8 cellular contexts compared by ENCODE assay signal in the genomic region with DNA sequence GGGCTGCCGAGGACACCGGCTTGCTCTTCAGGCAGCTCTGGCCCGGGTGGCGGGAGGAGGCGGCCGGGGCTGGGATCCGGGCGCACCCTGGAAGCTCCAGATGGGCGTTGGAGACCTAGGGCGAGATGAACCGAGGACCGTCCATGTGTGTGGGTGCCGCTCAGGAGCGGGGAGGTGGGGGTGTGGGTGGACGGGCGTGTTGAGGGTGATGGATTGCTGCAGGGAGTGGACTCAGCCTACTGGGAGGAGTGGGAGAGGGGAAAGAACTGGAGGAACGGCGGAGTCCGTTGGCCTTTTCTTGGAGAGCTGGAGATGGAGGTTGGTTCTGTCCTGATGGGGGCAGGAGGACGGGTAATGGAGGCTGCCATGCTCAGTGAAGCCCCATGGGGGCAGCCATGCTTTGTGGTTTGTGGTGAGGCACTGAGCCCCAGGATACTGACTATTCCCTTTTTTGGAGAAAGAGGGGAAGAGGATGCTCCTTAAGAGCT. TPM values are rescaled to one million over a fixed set of nuclear protein-coding genes. Genes with fewer than 3 reads are reported as not detected.
DNase-seq lines count a peak whose midpoint lies in the region; ATAC-seq and TF ChIP-seq lines count a peak whose summit lies in the region.

No MANE protein-coding gene starts in this region.

- H2AK5ac ChIP-seq in neuronal stem cell (ENCODE audit: low read depth, low read length) = peak overlapping the region; percentile 90

- peak overlapping the region; percentile 50 for H2BK5ac ChIP-seq in neuronal stem cell (ENCODE audit: low read length)

- H3K27ac ChIP-seq in BLaER1 treated with 17β-estradiol and CSF1 and Interleukin-3, amounts not matched to agents 10 nM and 100 nM = no peak overlapping the region
- H3K27ac ChIP-seq in RWPE1 (no peak overlapping the region), neuronal stem cell (replicated peaks; ENCODE audit: low read length) (no peak overlapping the region)

- no peak overlapping the region for H3K9ac ChIP-seq in BLaER1 treated with 17β-estradiol and CSF1 and Interleukin-3, amounts not matched to agents 10 nM and 100 nM
- no peak overlapping the region for H3K9ac ChIP-seq in neuronal stem cell (ENCODE audit: low read depth, low read length, poor library complexity)

- H3K27me3 ChIP-seq in BLaER1 treated with 17β-estradiol and CSF1 and Interleukin-3, amounts not matched to agents 10 nM and 100 nM = peaks cover 0 to 14% (median 12%) of the 10 kb centered on the region in 11 experiments; a peak in 15 of 22 replicates
- H3K27me3 ChIP-seq in neuronal stem cell (ENCODE audit: control insufficient read depth in 3 of 3, insufficient read depth in 3 of 3, low read depth in 1 of 3, low read length in 3 of 3) = peaks cover 0 to 10% (median 3%) of the 10 kb centered on the region in 3 experiments

- H4K20me1 ChIP-seq in BLaER1 treated with 17β-estradiol and CSF1 and Interleukin-3, amounts not matched to agents 10 nM and 100 nM = peaks cover 0 to 8% (median 0%) of the 10 kb centered on the region in 11 experiments; a peak in 4 of 22 replicates

- intact Hi-C loops in lower leg skin (cut with DNase I; ENCODE audit: low total_unique reads) = no loop called here

- peaks cover 7 to 15% (median 12%) of the 10 kb centered on the region in 10 experiments; a peak in 17 of 20 replicates for H3K4me1 ChIP-seq in BLaER1 treated with 17β-estradiol and CSF1 and Interleukin-3, amounts not matched to agents 10 nM and 100 nM
- H3K4me1 ChIP-seq in neuronal stem cell (ENCODE audit: control insufficient read depth in 2 of 2, insufficient read depth in 1 of 2, low read depth in 1 of 2, low read length in 2 of 2) = peaks cover 2 to 6% of the 10 kb centered on the region in 2 donors

- H4K91ac ChIP-seq in neuronal stem cell (ENCODE audit: low read depth, low read length, poor library complexity) = no peak overlapping the region

- TF ChIP-seq CTCF in GM20000 (IDR thresholded peaks at IDR 0.05; ENCODE audit: extremely low read depth, missing control alignments) = no peak
- TF ChIP-seq CTCF in RWPE1 (conservative IDR thresholded peaks at IDR 0.05; ENCODE audit: low read depth) = no peak
- peak; percentile 68 for TF ChIP-seq CTCF in epithelial cell of proximal tubule (conservative IDR thresholded peaks at IDR 0.05; ENCODE audit: low read depth, low read length)
- no peak for TF ChIP-seq CTCF in lower leg skin (IDR thresholded peaks at IDR 0.05)

- H3K4ac ChIP-seq in neuronal stem cell (ENCODE audit: low read length) = no peak overlapping the region

- H3K18ac ChIP-seq in neuronal stem cell (ENCODE audit: low read length) = no peak overlapping the region

- H3K4me3 ChIP-seq in BLaER1 treated with 17β-estradiol and CSF1 and Interleukin-3, amounts not matched to agents 10 nM and 100 nM = no peak overlapping the region
- H3K4me3 ChIP-seq in epithelial cell of proximal tubule (ENCODE audit: low read depth, low read length) = peak overlapping the region; percentile 27
- no peak overlapping the region for H3K4me3 ChIP-seq in neuronal stem cell (ENCODE audit: low read length in 2 of 2)
- no peak overlapping the region for H3K4me3 ChIP-seq in lower leg skin (ENCODE audit: low read depth, poor library complexity, severe bottlenecking)

- no peaks in the 10 kb centered on the region for H3K79me1 ChIP-seq in neuronal stem cell (ENCODE audit: low read depth, low read length)

- no peaks in the 10 kb centered on the region for H3K9me3 ChIP-seq in BLaER1 treated with 17β-estradiol and CSF1 and Interleukin-3, amounts not matched to agents 10 nM and 100 nM (replicated peaks in 1 of 11)
- H3K9me3 ChIP-seq in neuronal stem cell (replicated peaks in 1 of 2; ENCODE audit: control insufficient read depth in 2 of 2, insufficient read depth in 1 of 2, low read depth in 1 of 2, low read length in 2 of 2) = no peaks in the 10 kb centered on the region

- peak overlapping the region; percentile 26 to 64 (median 49); a peak in 19 of 22 replicates for H3K4me2 ChIP-seq in BLaER1 treated with 17β-estradiol and CSF1 and Interleukin-3, amounts not matched to agents 10 nM and 100 nM
- H3K4me2 ChIP-seq in neuronal stem cell (ENCODE audit: insufficient read depth, low read length, poor library complexity, severe bottlenecking) = no peak overlapping the region

- no CpG with 5 or more reads among the region's 20 CpGs for WGBS in neuronal stem cell (ENCODE audit: extremely low coverage in 2 of 2, insufficient read length in 2 of 2, insufficient replicate concordance in 1 of 2), 2 donors
- 8 to 26% methylated on average over 16 to 20 of the region's 20 CpGs for WGBS in lower leg skin, 2 donors

- POLR2A ChIA-PET in RWPE1 (lab: Yijun Ruan, JAX; ENCODE audit: low non-redundant PET) = interaction anchor here (0.5 kb wide), 2 partner anchors 29 to 114 kb away, joined by 7 to 8 read pairs; no protein-coding TSS in a partner anchor

- TF ChIP-seq POLR2A in lower leg skin (IDR thresholded peaks at IDR 0.05) = no peak

- no peak overlapping the region for H2BK120ac ChIP-seq in neuronal stem cell (ENCODE audit: low read depth, low read length)

- H2BK15ac ChIP-seq in neuronal stem cell (ENCODE audit: low read length) = no peak overlapping the region

- peak; percentile 44 for DNase-seq in GM20000 (ENCODE audit: low spot score)
- DNase-seq in RWPE1 (ENCODE audit: low spot score) = peak; percentile 56
- DNase-seq in epithelial cell of proximal tubule (ENCODE audit: low read depth) = peak; percentile 9
- DNase-seq in neuronal stem cell (ENCODE audit: low spot score) = no peak
- DNase-seq in lower leg skin (ENCODE audit: low spot score in 2 of 2) = no peak

- H3K14ac ChIP-seq in neuronal stem cell (ENCODE audit: low read length) = peak overlapping the region; percentile 58

- ATAC-seq in HG02610 (IDR thresholded peaks at IDR 0.05; ENCODE audit: unreplicated experiment) (no peak), HG03045 (IDR thresholded peaks at IDR 0.05; ENCODE audit: unreplicated experiment) (no peak)

- CTCF ChIA-PET in RWPE1 (lab: Yijun Ruan, JAX) = interaction anchor here (0.8 to 4.6 kb wide), 18 partner anchors 11 to 349 kb away, joined by 3 to 77 read pairs (median 5); partner anchors contain the start of gene PAX2

- no peak overlapping the region for H3K23ac ChIP-seq in neuronal stem cell (ENCODE audit: low read depth, low read length, poor library complexity)

- peaks cover 0 to 24% (median 0%) of the 10 kb centered on the region in 11 experiments; a peak in 7 of 22 replicates for H3K36me3 ChIP-seq in BLaER1 treated with 17β-estradiol and CSF1 and Interleukin-3, amounts not matched to agents 10 nM and 100 nM
- H3K36me3 ChIP-seq in neuronal stem cell (replicated peaks in 1 of 2; ENCODE audit: control insufficient read depth in 2 of 2, insufficient read depth in 2 of 2, low read length in 2 of 2) = peaks cover 0 to 5% of the 10 kb centered on the region in 2 donors

- no peak overlapping the region for H2BK12ac ChIP-seq in neuronal stem cell (ENCODE audit: low read length)

- no peak overlapping the region for H2AFZ ChIP-seq in neuronal stem cell (ENCODE audit: low read length)

- H4K8ac ChIP-seq in neuronal stem cell (ENCODE audit: low read depth, low read length) = no peak overlapping the region

RNA-seq across cellular contexts. Expression of gene HIF1AN, which starts 27.1 kb away (rescaled TPM):
- total RNA-seq in epithelial cell of proximal tubule (6.1 and 7.0 TPM in 2 replicates), lower leg skin (10 to 100 TPM; 11.9 to 21.0 (median 15.6) TPM)
- 19.6 TPM for polyA plus RNA-seq in neuronal stem cell (2013, experiment 1 of 2)
- 19.2 TPM for polyA plus RNA-seq in neuronal stem cell (2013, experiment 2 of 2)

RNA-seq across cellular contexts. Expression of gene NDUFB8, which starts 33.2 kb away (rescaled TPM):
- 217 and 269 TPM in 2 replicates for total RNA-seq in epithelial cell of proximal tubule
- polyA plus RNA-seq in neuronal stem cell (2013, experiment 1 of 2) = 244 TPM
- 239 TPM for polyA plus RNA-seq in neuronal stem cell (2013, experiment 2 of 2)
- total RNA-seq in lower leg skin = 100 to 1,000 TPM; 128 to 211 (median 177) TPM

RNA-seq across cellular contexts. Expression of gene SEC31B, which starts 43.2 kb away (rescaled TPM):
- 0.87 and 2.9 TPM in 2 replicates for total RNA-seq in epithelial cell of proximal tubule
- polyA plus RNA-seq in neuronal stem cell (2013, experiment 1 of 2) = 7.7 TPM
- 7.6 TPM for polyA plus RNA-seq in neuronal stem cell (2013, experiment 2 of 2)
- total RNA-seq in lower leg skin = 10 to 100 TPM in 1 of 4 donors, 1 to 10 TPM in 3; 2.6 to 11.3 (median 5.8) TPM

Comparison
In these comparisons a context has a peak if more than half of its experiments do, and no peak if none do; other contexts are left out.
1. DNase-seq: peak in GM20000 (single experiment), RWPE1 (single experiment) and epithelial cell of proximal tubule (single experiment); none in neuronal stem cell (single experiment) and lower leg skin (0 of 2).